ENCODE assay signal across 14 cellular contexts in genomic region chr7:2955177-2955768, GRCh38.
DNase-seq lines count a peak whose midpoint lies in the region; ATAC-seq lines count a peak whose summit lies in the region.
"Had no signal": no experiment of that assay in that cellular context is flagged by ENCODE, and none has a peak within 500 bp of the region (broad histone marks: within the 10 kb centered on the region; RNA-seq: fewer than 3 reads in every experiment).

No MANE protein-coding gene starts in this region.

- DNase-seq in activated T-cell treated with anti-CD3 and anti-CD28 coated beads, Interleukin-2, amount 50 U/mL, for 24 hours: peak; percentile 30
- no peak for DNase-seq in activated T-cell treated with anti-CD3 and anti-CD28 coated beads, Interleukin-2, amount 50 U/mL, for 4 hours
- peak in 1 of 34 experiments; percentile 5 for DNase-seq in T-cell
- no peak for DNase-seq in central memory CD8-positive, alpha-beta T cell (ENCODE audit: low spot score in 2 of 2)
- no peak for DNase-seq in stimulated activated effector memory CD8-positive, alpha-beta T cell treated with anti-CD3 and anti-CD28 coated beads, Interleukin-12 subunit alpha, Interleukin-12 subunit beta, amount 100 ng/mL, for 72 hours (ENCODE audit: low spot score in 2 of 2)
- no peak for DNase-seq in midbrain (lab: John Stamatoyannopoulos, UW)
- no peak for DNase-seq in stimulated activated CD4-positive, alpha-beta T cell treated with anti-CD3 and anti-CD28 coated beads, Interleukin-15, amount 100 ng/mL, for 24 hours
- DNase-seq: cortex of kidney, GDM1, KG1, NCI-H1092 treated with DMSO at 0.1 percent for 48 hours, PC-3 had no signal

- CTCF ChIA-PET in T-cell (lab: Charles Lee): interaction anchor here in 1 of 2 donors (0.7 kb wide), 1 partner anchor 156 kb away, joined by 5 read pairs; no protein-coding TSS in a partner anchor

- H3K27me3 Mint-ChIP-seq in activated T-cell treated with anti-CD3 and anti-CD28 coated beads, Interleukin-2, amount 50 U/mL, for 24 hours: no peaks in the 10 kb centered on the region
- H3K27me3 Mint-ChIP-seq in activated T-cell treated with anti-CD3 and anti-CD28 coated beads, Interleukin-2, amount 50 U/mL, for 4 hours (ENCODE audit: low read depth): no peaks in the 10 kb centered on the region
- H3K27me3 Mint-ChIP-seq in T-cell: no peaks in the 10 kb centered on the region
- no peaks in the 10 kb centered on the region for H3K27me3 Mint-ChIP-seq in central memory CD8-positive, alpha-beta T cell

- ATAC-seq in activated T-cell treated with anti-CD3 and anti-CD28 coated beads, Interleukin-2, amount 50 U/mL, for 4 hours: no peak
- no peak for ATAC-seq in T-cell (replicated peaks in 1 of 4)
- no peak for ATAC-seq in central memory CD8-positive, alpha-beta T cell (replicated peaks; ENCODE audit: extremely low read depth, poor library complexity, severe bottlenecking)
- no peak for ATAC-seq in stimulated activated effector memory CD8-positive, alpha-beta T cell treated with anti-CD3 and anti-CD28 coated beads, Interleukin-12 subunit alpha, Interleukin-12 subunit beta, amount 100 ng/mL, for 72 hours
- no peak for ATAC-seq in GM21619 (IDR thresholded peaks at IDR 0.05; ENCODE audit: unreplicated experiment)
- ATAC-seq: GM23338, PC-3 had no signal

- POLR2A ChIA-PET in T-cell (lab: Charles Lee): no interaction called here

- peaks cover 86% of the 10 kb centered on the region for H3K4me1 Mint-ChIP-seq in activated T-cell treated with anti-CD3 and anti-CD28 coated beads, Interleukin-2, amount 50 U/mL, for 24 hours (ENCODE audit: low read depth)
- peaks cover 66% of the 10 kb centered on the region for H3K4me1 Mint-ChIP-seq in activated T-cell treated with anti-CD3 and anti-CD28 coated beads, Interleukin-2, amount 50 U/mL, for 4 hours (ENCODE audit: low read depth)
- H3K4me1 Mint-ChIP-seq in T-cell: peaks cover 72 to 78% (median 75%) of the 10 kb centered on the region in 3 donors
- H3K4me1 Mint-ChIP-seq in central memory CD8-positive, alpha-beta T cell: peaks cover 64% of the 10 kb centered on the region
- H3K4me1 Mint-ChIP-seq in stimulated activated effector memory CD8-positive, alpha-beta T cell treated with anti-CD3 and anti-CD28 coated beads, Interleukin-12 subunit alpha, Interleukin-12 subunit beta, amount 100 ng/mL, for 72 hours: peaks cover 83% of the 10 kb centered on the region

- H3K4me3 Mint-ChIP-seq in activated T-cell treated with anti-CD3 and anti-CD28 coated beads, Interleukin-2, amount 50 U/mL, for 24 hours: no peak overlapping the region
- H3K4me3 Mint-ChIP-seq in activated T-cell treated with anti-CD3 and anti-CD28 coated beads, Interleukin-2, amount 50 U/mL, for 4 hours: no peak overlapping the region
- H3K4me3 Mint-ChIP-seq in T-cell: peak overlapping the region in 1 of 3 donors; percentile 57
- peak overlapping the region; percentile 46 for H3K4me3 Mint-ChIP-seq in central memory CD8-positive, alpha-beta T cell
- H3K4me3 Mint-ChIP-seq in stimulated activated effector memory CD8-positive, alpha-beta T cell treated with anti-CD3 and anti-CD28 coated beads, Interleukin-12 subunit alpha, Interleukin-12 subunit beta, amount 100 ng/mL, for 72 hours: peak overlapping the region; percentile 54
- H3K4me3 Mint-ChIP-seq: GM23338 had no signal

- H3K36me3 Mint-ChIP-seq in activated T-cell treated with anti-CD3 and anti-CD28 coated beads, Interleukin-2, amount 50 U/mL, for 24 hours (ENCODE audit: low read depth): peaks cover 96% of the 10 kb centered on the region
- peaks cover 29% of the 10 kb centered on the region for H3K36me3 Mint-ChIP-seq in activated T-cell treated with anti-CD3 and anti-CD28 coated beads, Interleukin-2, amount 50 U/mL, for 4 hours (ENCODE audit: insufficient read depth)
- H3K36me3 Mint-ChIP-seq in T-cell: peaks cover 55% of the 10 kb centered on the region
- peaks cover 43% of the 10 kb centered on the region for H3K36me3 Mint-ChIP-seq in central memory CD8-positive, alpha-beta T cell (ENCODE audit: insufficient read depth)
- peaks cover 82% of the 10 kb centered on the region for H3K36me3 Mint-ChIP-seq in stimulated activated effector memory CD8-positive, alpha-beta T cell treated with anti-CD3 and anti-CD28 coated beads, Interleukin-12 subunit alpha, Interleukin-12 subunit beta, amount 100 ng/mL, for 72 hours

- H3K9me3 Mint-ChIP-seq in activated T-cell treated with anti-CD3 and anti-CD28 coated beads, Interleukin-2, amount 50 U/mL, for 24 hours: peaks cover 10% of the 10 kb centered on the region
- peaks cover 10% of the 10 kb centered on the region for H3K9me3 Mint-ChIP-seq in activated T-cell treated with anti-CD3 and anti-CD28 coated beads, Interleukin-2, amount 50 U/mL, for 4 hours
- H3K9me3 Mint-ChIP-seq in T-cell: peaks cover 0 to 7% (median 0%) of the 10 kb centered on the region in 3 donors
- no peaks in the 10 kb centered on the region for H3K9me3 Mint-ChIP-seq in central memory CD8-positive, alpha-beta T cell
- H3K9me3 Mint-ChIP-seq in stimulated activated effector memory CD8-positive, alpha-beta T cell treated with anti-CD3 and anti-CD28 coated beads, Interleukin-12 subunit alpha, Interleukin-12 subunit beta, amount 100 ng/mL, for 72 hours: no peaks in the 10 kb centered on the region

- H3K27ac Mint-ChIP-seq in activated T-cell treated with anti-CD3 and anti-CD28 coated beads, Interleukin-2, amount 50 U/mL, for 24 hours: peak overlapping the region; percentile 91
- H3K27ac Mint-ChIP-seq in T-cell: peak overlapping the region; percentile 84 to 87
- H3K27ac Mint-ChIP-seq in central memory CD8-positive, alpha-beta T cell (ENCODE audit: low read depth): peak overlapping the region; percentile 90
- H3K27ac Mint-ChIP-seq in stimulated activated effector memory CD8-positive, alpha-beta T cell treated with anti-CD3 and anti-CD28 coated beads, Interleukin-12 subunit alpha, Interleukin-12 subunit beta, amount 100 ng/mL, for 72 hours: peak overlapping the region; percentile 85
- H3K27ac Mint-ChIP-seq: GM23338 had no signal

Comparison
In these comparisons a context has a peak if more than half of its experiments do, and no peak if none do; other contexts are left out.
1. H3K4me3 Mint-ChIP-seq: peak in central memory CD8-positive, alpha-beta T cell (single experiment) and stimulated activated effector memory CD8-positive, alpha-beta T cell treated with anti-CD3 and anti-CD28 coated beads, Interleukin-12 subunit alpha, Interleukin-12 subunit beta, amount 100 ng/mL, for 72 hours (single experiment); none in activated T-cell treated with anti-CD3 and anti-CD28 coated beads, Interleukin-2, amount 50 U/mL, for 24 hours (single experiment) and activated T-cell treated with anti-CD3 and anti-CD28 coated beads, Interleukin-2, amount 50 U/mL, for 4 hours (single experiment).
2. Peak in every context shown above with its lines, with median percentiles within 50 percentile points of each other: H3K27ac Mint-ChIP-seq.